Comparison of ENCODE assay signal across 16 cellular contexts in the genomic region with DNA sequence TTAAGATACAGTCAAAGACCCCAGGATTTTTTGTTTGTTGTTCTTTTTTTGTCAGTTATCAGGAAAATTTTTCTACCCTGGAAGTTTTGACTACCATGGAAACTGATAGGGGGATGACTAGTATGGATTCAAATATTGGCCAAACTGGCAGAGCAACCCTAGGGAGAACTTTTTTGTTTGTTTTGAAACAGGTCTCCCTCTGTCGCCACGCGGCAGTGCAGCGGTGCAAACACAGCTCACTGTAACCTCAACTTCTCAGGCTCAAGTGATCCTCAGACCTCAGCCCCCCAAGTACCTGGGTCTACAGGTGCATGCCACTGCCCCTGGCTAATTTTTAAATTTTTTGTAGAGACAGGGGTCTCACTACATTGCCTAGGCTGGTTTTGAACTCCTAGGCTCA. TPM values are rescaled to one million over a fixed set of nuclear protein-coding genes. Genes with fewer than 3 reads are reported as not detected.
A peak's percentile ranks its signal among the peaks of the same experiment; 100 is the strongest.
DNase-seq lines count a peak whose midpoint lies in the region; ATAC-seq, FAIRE-seq and TF ChIP-seq lines count a peak whose summit lies in the region.
"Had no signal": no experiment of that assay in that cellular context is flagged by ENCODE, and none has a peak within 500 bp of the region (broad histone marks: within the 10 kb centered on the region; RNA-seq: fewer than 3 reads in every experiment).

No MANE protein-coding gene starts in this region.

- TF ChIP-seq CTCF in A549 (IDR thresholded peaks at IDR 0.05) (no peak), VCaP (conservative IDR thresholded peaks at IDR 0.05) (0 out of 2 replicates have a peak, but pooled peaks have one; percentile 15), left lung (IDR thresholded peaks at IDR 0.05) (no peak)

- no peaks in the 10 kb centered on the region for H3K27me3 ChIP-seq in CD4-positive, CD25-positive, alpha-beta regulatory T cell (ENCODE audit: control insufficient read depth, insufficient read depth, low read length)
- H3K27me3 ChIP-seq in left lung: no peaks in the 10 kb centered on the region
- H3K27me3 ChIP-seq in H7 (ENCODE audit: control insufficient read depth, insufficient read depth, low read length): no peaks in the 10 kb centered on the region

- H3K9me3 ChIP-seq in A549 (no peaks in the 10 kb centered on the region), left lung (no peaks in the 10 kb centered on the region)
- no peaks in the 10 kb centered on the region for H3K9me3 ChIP-seq in CD4-positive, CD25-positive, alpha-beta regulatory T cell (ENCODE audit: control insufficient read depth in 2 of 2, low read length in 2 of 2)
- H3K9me3 ChIP-seq: left ventricle myocardium inferior had no signal

- H3K27ac Mint-ChIP-seq in CD4-positive, CD25-positive, alpha-beta regulatory T cell: peak overlapping the region in 2 of 3 donors; percentile 15 to 94

- H3K9me3 Mint-ChIP-seq in CD4-positive, CD25-positive, alpha-beta regulatory T cell: no peaks in the 10 kb centered on the region
- H3K9me3 Mint-ChIP-seq: activated T-cell treated with anti-CD3 and anti-CD28 coated beads, Interleukin-2, amount 50 U/mL, for 4 hours; CD8-positive, alpha-beta memory T cell; IgD-negative memory B cell; naive B cell had no signal

- H3K4me2 ChIP-seq in A549: peak overlapping the region; percentile 86

- DNase-seq in A549 (ENCODE audit: low read depth in 1 of 2, low spot score in 1 of 2): no peak
- no peak for DNase-seq in CD4-positive, CD25-positive, alpha-beta regulatory T cell
- DNase-seq in left lung: no peak
- no peak for DNase-seq in H7
- DNase-seq: activated CD4-positive, CD25-positive, alpha-beta regulatory T cell; activated T-cell treated with anti-CD3 and anti-CD28 coated beads, Interleukin-2, amount 50 U/mL, for 4 hours; CD8-positive, alpha-beta memory T cell; GDM1; left ventricle myocardium inferior; naive B cell; NCI-H1105 had no signal

- peaks cover 10% of the 10 kb centered on the region for H3K36me3 Mint-ChIP-seq in CD4-positive, CD25-positive, alpha-beta regulatory T cell
- H3K36me3 Mint-ChIP-seq: IgD-negative memory B cell had no signal

- no peak for TF ChIP-seq EP300 in A549 (IDR thresholded peaks at IDR 0.05)

- no peak for ATAC-seq in A549
- ATAC-seq in CD4-positive, CD25-positive, alpha-beta regulatory T cell (ENCODE audit: low read depth in 2 of 2): no peak
- ATAC-seq in left lung: no peak
- no peak for ATAC-seq in HG02588 (IDR thresholded peaks at IDR 0.05; ENCODE audit: unreplicated experiment)
- ATAC-seq in HG02642 (IDR thresholded peaks at IDR 0.05; ENCODE audit: poor library complexity, unreplicated experiment): no peak
- no peak for ATAC-seq in HG03565 (IDR thresholded peaks at IDR 0.05; ENCODE audit: unreplicated experiment)

- no peak for TF ChIP-seq RAD21 in A549 (conservative IDR thresholded peaks at IDR 0.05 in 1 of 2, IDR thresholded peaks at IDR 0.05 in 1 of 2)

- H3K4me1 Mint-ChIP-seq in CD4-positive, CD25-positive, alpha-beta regulatory T cell: peaks cover 7 to 32% (median 16%) of the 10 kb centered on the region in 4 donors

- CTCF ChIA-PET in A549 (lab: Yijun Ruan, JAX): interaction anchor here (3.4 kb wide), 1 partner anchor 8 kb away, joined by 30 read pairs; no protein-coding TSS in a partner anchor

- intact Hi-C loops in left lung (cut with DNase I): no loop called here

- H3K4me1 ChIP-seq in A549: peaks cover 62% of the 10 kb centered on the region
- H3K4me1 ChIP-seq in CD4-positive, CD25-positive, alpha-beta regulatory T cell (ENCODE audit: control insufficient read depth, insufficient read depth, low read length, poor library complexity, severe bottlenecking): peaks cover 3% of the 10 kb centered on the region
- peaks cover 6 to 46% of the 10 kb centered on the region in 2 donors for H3K4me1 ChIP-seq in left lung

- POLR2A ChIA-PET in A549 (lab: Yijun Ruan, JAX): no interaction called here

- H3K27me3 Mint-ChIP-seq in CD4-positive, CD25-positive, alpha-beta regulatory T cell: no peaks in the 10 kb centered on the region
- H3K27me3 Mint-ChIP-seq: CD8-positive, alpha-beta memory T cell; IgD-negative memory B cell; naive B cell had no signal

- 86% methylated on average over 4 of the region's 4 CpGs for WGBS in A549 (ENCODE audit: missing lambda C conversion rate)

- FAIRE-seq in A549 (lab: Jason Lieb, UNC): no peak

- peak overlapping the region; percentile 21 to 87; a peak in 3 of 6 replicates for H3K27ac ChIP-seq in A549
- H3K27ac ChIP-seq in CD4-positive, CD25-positive, alpha-beta regulatory T cell (ENCODE audit: insufficient read depth, low read length, poor library complexity, severe bottlenecking): peak overlapping the region; percentile 75
- H3K27ac ChIP-seq in VCaP: peak overlapping the region; percentile 41
- peak overlapping the region; percentile 34 to 39 for H3K27ac ChIP-seq in left lung

- TF ChIP-seq POLR2A in A549 (IDR thresholded peaks at IDR 0.05; ENCODE audit: low read length): no peak

- H3K36me3 ChIP-seq in CD4-positive, CD25-positive, alpha-beta regulatory T cell (ENCODE audit: control insufficient read depth, insufficient read depth, low read length): peaks cover 3% of the 10 kb centered on the region
- peaks cover 0 to 25% of the 10 kb centered on the region in 2 donors for H3K36me3 ChIP-seq in left lung
- H3K36me3 ChIP-seq in H7 (replicated peaks; ENCODE audit: control insufficient read depth, insufficient read depth, low read length): no peaks in the 10 kb centered on the region; the same call in 1 of the 2 replicates

- H3K4me3 Mint-ChIP-seq in CD4-positive, CD25-positive, alpha-beta regulatory T cell: peak overlapping the region in 2 of 4 donors; percentile 47 to 81

- H3K4me3 ChIP-seq in A549 (no peak overlapping the region), left lung (no peak overlapping the region), H7 (ENCODE audit: insufficient read depth, low read depth, low read length) (no peak overlapping the region)
- H3K4me3 ChIP-seq in CD4-positive, CD25-positive, alpha-beta regulatory T cell (ENCODE audit: low read depth, low read length): no peak overlapping the region

TF ChIP-seq in A549, 52 proteins besides CTCF, POLR2A, EP300 and RAD21:
- no peak for TF ChIP-seq FOXS1 (CRISPR knock-in tag; IDR thresholded peaks at IDR 0.05)
- TF ChIP-seq, protein P1, sequence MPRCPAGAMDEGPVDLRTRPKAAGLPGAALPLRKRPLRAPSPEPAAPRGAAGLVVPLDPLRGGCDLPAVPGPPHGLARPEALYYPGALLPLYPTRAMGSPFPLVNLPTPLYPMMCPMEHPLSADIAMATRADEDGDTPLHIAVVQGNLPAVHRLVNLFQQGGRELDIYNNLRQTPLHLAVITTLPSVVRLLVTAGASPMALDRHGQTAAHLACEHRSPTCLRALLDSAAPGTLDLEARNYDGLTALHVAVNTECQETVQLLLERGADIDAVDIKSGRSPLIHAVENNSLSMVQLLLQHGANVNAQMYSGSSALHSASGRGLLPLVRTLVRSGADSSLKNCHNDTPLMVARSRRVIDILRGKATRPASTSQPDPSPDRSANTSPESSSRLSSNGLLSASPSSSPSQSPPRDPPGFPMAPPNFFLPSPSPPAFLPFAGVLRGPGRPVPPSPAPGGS (IDR thresholded peaks at IDR 0.05): no peak
- TF ChIP-seq, protein P2, sequence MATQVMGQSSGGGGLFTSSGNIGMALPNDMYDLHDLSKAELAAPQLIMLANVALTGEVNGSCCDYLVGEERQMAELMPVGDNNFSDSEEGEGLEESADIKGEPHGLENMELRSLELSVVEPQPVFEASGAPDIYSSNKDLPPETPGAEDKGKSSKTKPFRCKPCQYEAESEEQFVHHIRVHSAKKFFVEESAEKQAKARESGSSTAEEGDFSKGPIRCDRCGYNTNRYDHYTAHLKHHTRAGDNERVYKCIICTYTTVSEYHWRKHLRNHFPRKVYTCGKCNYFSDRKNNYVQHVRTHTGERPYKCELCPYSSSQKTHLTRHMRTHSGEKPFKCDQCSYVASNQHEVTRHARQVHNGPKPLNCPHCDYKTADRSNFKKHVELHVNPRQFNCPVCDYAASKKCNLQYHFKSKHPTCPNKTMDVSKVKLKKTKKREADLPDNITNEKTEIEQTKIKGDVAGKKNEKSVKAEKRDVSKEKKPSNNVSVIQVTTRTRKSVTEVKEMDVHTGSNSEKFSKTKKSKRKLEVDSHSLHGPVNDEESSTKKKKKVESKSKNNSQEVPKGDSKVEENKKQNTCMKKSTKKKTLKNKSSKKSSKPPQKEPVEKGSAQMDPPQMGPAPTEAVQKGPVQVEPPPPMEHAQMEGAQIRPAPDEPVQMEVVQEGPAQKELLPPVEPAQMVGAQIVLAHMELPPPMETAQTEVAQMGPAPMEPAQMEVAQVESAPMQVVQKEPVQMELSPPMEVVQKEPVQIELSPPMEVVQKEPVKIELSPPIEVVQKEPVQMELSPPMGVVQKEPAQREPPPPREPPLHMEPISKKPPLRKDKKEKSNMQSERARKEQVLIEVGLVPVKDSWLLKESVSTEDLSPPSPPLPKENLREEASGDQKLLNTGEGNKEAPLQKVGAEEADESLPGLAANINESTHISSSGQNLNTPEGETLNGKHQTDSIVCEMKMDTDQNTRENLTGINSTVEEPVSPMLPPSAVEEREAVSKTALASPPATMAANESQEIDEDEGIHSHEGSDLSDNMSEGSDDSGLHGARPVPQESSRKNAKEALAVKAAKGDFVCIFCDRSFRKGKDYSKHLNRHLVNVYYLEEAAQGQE (IDR thresholded peaks at IDR 0.05): no peak
TF ChIP-seq in A549: peak in this region for 0.

RNA-seq across cellular contexts. Expression of a gene that starts 46.6 kb away (rescaled TPM):
- polyA plus RNA-seq in A549 (2011; rRNA removed): 30.7 and 41.0 TPM in 2 replicates
- 71.2 and 88.6 TPM in 2 replicates for polyA plus RNA-seq in A549 (2012; cell fraction: cytosol; rRNA removed)
- polyA plus RNA-seq in A549 (2012; cell fraction: nucleus; rRNA removed): 94.6 and 102 TPM in 2 replicates
- 44.5 to 48.9 TPM (median 46.4 TPM) in 3 replicates for polyA plus RNA-seq in A549 (2017; fragmentation: RNase III; extraction: RNeasy Plus Mini Kit Qiagen cat#74134 plus additional on column Dnase treatment)
- polyA minus RNA-seq in A549 (2011; rRNA and poly(A)+ RNA removed): 52.5 and 62.9 TPM in 2 replicates
- total RNA-seq in CD4-positive, CD25-positive, alpha-beta regulatory T cell: 23.2 TPM
- 10 to 100 TPM; 33.7 to 44.9 (median 38.8) TPM for polyA plus RNA-seq in CD4-positive, CD25-positive, alpha-beta regulatory T cell
- 10 to 100 TPM; 23.6 to 30.0 TPM for total RNA-seq in left lung
- total RNA-seq in H7 (2014; rRNA removed; shearing (Covaris generic)): 25.3 and 29.7 TPM in 2 replicates
